Comparison of ENCODE assay signal across 21 cellular contexts in genomic region chr7:6416516-6417145, GRCh38. TPM values are rescaled to one million over a fixed set of nuclear protein-coding genes. Genes with fewer than 3 reads are reported as not detected.
A peak's percentile ranks its signal among the peaks of the same experiment; 100 is the strongest.
DNase-seq lines count a peak whose midpoint lies in the region; ATAC-seq and TF ChIP-seq lines count a peak whose summit lies in the region.
"Had no signal": no experiment of that assay in that cellular context is flagged by ENCODE, and none has a peak within 500 bp of the region (broad histone marks: within the 10 kb centered on the region; RNA-seq: fewer than 3 reads in every experiment).

No MANE protein-coding gene starts in this region.

- H3K36me3 ChIP-seq in MM.1S (replicated peaks; ENCODE audit: insufficient read depth, low read length): peaks cover 11% of the 10 kb centered on the region; the same call in 1 of the 2 replicates
- H3K36me3 ChIP-seq in CD8-positive, alpha-beta memory T cell (ENCODE audit: insufficient read depth, low read length): peaks cover 17% of the 10 kb centered on the region
- H3K36me3 ChIP-seq: uterus had no signal

- H3K36me3 Mint-ChIP-seq in activated T-cell treated with anti-CD3 and anti-CD28 coated beads, Interleukin-2, amount 50 U/mL, for 24 hours (ENCODE audit: low read depth): peaks cover 78% of the 10 kb centered on the region
- peaks cover 18% of the 10 kb centered on the region for H3K36me3 Mint-ChIP-seq in activated T-cell treated with anti-CD3 and anti-CD28 coated beads, Interleukin-2, amount 50 U/mL, for 4 hours (ENCODE audit: insufficient read depth)
- peaks cover 0 to 62% (median 10%) of the 10 kb centered on the region in 3 donors for H3K36me3 Mint-ChIP-seq in CD8-positive, alpha-beta memory T cell

- H3K4me2 ChIP-seq in MM.1S (ENCODE audit: low read depth, low read length): no peak overlapping the region

- POLR2A ChIA-PET in RWPE1 (lab: Yijun Ruan, JAX; ENCODE audit: low non-redundant PET): no interaction called here
- POLR2A ChIA-PET in CD8-positive, alpha-beta memory T cell (lab: Charles Lee): no interaction called here

- no peak for ATAC-seq in activated T-cell treated with anti-CD3 and anti-CD28 coated beads, Interleukin-2, amount 50 U/mL, for 4 hours
- ATAC-seq in esophagus mucosa (peak; percentile 15), GM18861 (IDR thresholded peaks at IDR 0.05; ENCODE audit: unreplicated experiment) (no peak)
- ATAC-seq: stimulated activated memory B cell treated with anti-CD40 and anti-IgM and Interleukin-4, amounts not matched to agents 10 μg/mL and 1 μg/mL and 100 μg/mL, for 72 hours had no signal

- no peaks in the 10 kb centered on the region for H3K27me3 Mint-ChIP-seq in activated T-cell treated with anti-CD3 and anti-CD28 coated beads, Interleukin-2, amount 50 U/mL, for 24 hours
- H3K27me3 Mint-ChIP-seq in activated T-cell treated with anti-CD3 and anti-CD28 coated beads, Interleukin-2, amount 50 U/mL, for 4 hours (ENCODE audit: low read depth): no peaks in the 10 kb centered on the region
- no peaks in the 10 kb centered on the region for H3K27me3 Mint-ChIP-seq in CD8-positive, alpha-beta memory T cell
- H3K27me3 Mint-ChIP-seq: stimulated activated memory B cell treated with anti-CD40 and anti-IgM and Interleukin-4, amounts not matched to agents 10 μg/mL and 1 μg/mL and 100 μg/mL, for 72 hours had no signal

- H3K4me3 Mint-ChIP-seq in activated T-cell treated with anti-CD3 and anti-CD28 coated beads, Interleukin-2, amount 50 U/mL, for 24 hours: no peak overlapping the region
- no peak overlapping the region for H3K4me3 Mint-ChIP-seq in activated T-cell treated with anti-CD3 and anti-CD28 coated beads, Interleukin-2, amount 50 U/mL, for 4 hours
- H3K4me3 Mint-ChIP-seq in CD8-positive, alpha-beta memory T cell: no peak overlapping the region
- H3K4me3 Mint-ChIP-seq: neural crest cell; stimulated activated memory B cell treated with anti-CD40 and anti-IgM and Interleukin-4, amounts not matched to agents 10 μg/mL and 1 μg/mL and 100 μg/mL, for 72 hours; T-helper 1 cell treated with Interleukin-12 subunit alpha and Interleukin-12 subunit beta and Interleukin-4 antibody, amounts not matched to agents 30 μg/mL and 1 μg/mL, for 36 hours had no signal

- H3K27ac ChIP-seq in RWPE1: peak overlapping the region; percentile 43
- H3K27ac ChIP-seq in MM.1S (ENCODE audit: low read length): no peak overlapping the region
- no peak overlapping the region for H3K27ac ChIP-seq in CD8-positive, alpha-beta memory T cell (ENCODE audit: low read depth, low read length)
- H3K27ac ChIP-seq: adrenal gland, colonic mucosa, uterus had no signal

- H3K27ac Mint-ChIP-seq in activated T-cell treated with anti-CD3 and anti-CD28 coated beads, Interleukin-2, amount 50 U/mL, for 24 hours: peak overlapping the region; percentile 57
- peak overlapping the region in 2 of 8 donors; percentile 50 to 52 for H3K27ac Mint-ChIP-seq in CD8-positive, alpha-beta memory T cell
- H3K27ac Mint-ChIP-seq: stimulated activated memory B cell treated with anti-CD40 and anti-IgM and Interleukin-4, amounts not matched to agents 10 μg/mL and 1 μg/mL and 100 μg/mL, for 72 hours; T-helper 1 cell treated with Interleukin-12 subunit alpha and Interleukin-12 subunit beta and Interleukin-4 antibody, amounts not matched to agents 30 μg/mL and 1 μg/mL, for 36 hours had no signal

- no peak overlapping the region for H3K4me3 ChIP-seq in MM.1S (ENCODE audit: low read length)
- H3K4me3 ChIP-seq in CD8-positive, alpha-beta memory T cell (ENCODE audit: low read length): no peak overlapping the region
- H3K4me3 ChIP-seq: adrenal gland, colonic mucosa, lung, uterus had no signal

- H4K20me1 ChIP-seq in MM.1S (ENCODE audit: insufficient read depth, low read length): no peaks in the 10 kb centered on the region

- DNase-seq in activated T-cell treated with anti-CD3 and anti-CD28 coated beads, Interleukin-2, amount 50 U/mL, for 24 hours: no peak
- no peak for DNase-seq in activated T-cell treated with anti-CD3 and anti-CD28 coated beads, Interleukin-2, amount 50 U/mL, for 4 hours
- no peak for DNase-seq in RWPE1 (ENCODE audit: low spot score)
- DNase-seq in retina: peak; percentile 9
- no peak for DNase-seq in MM.1S
- no peak for DNase-seq in CD8-positive, alpha-beta memory T cell
- DNase-seq: 8988T; activated CD4-positive, alpha-beta T cell treated with anti-CD3 and anti-CD28 coated beads for 1 hour; adrenal gland; colonic mucosa; hypothalamus; Kasumi-1; NCI-H2029; NCI-H526 treated with DMSO at 0.1 percent for 48 hours; uterus had no signal

- no peaks in the 10 kb centered on the region for H3K4me1 ChIP-seq in MM.1S (ENCODE audit: low read length)
- no peaks in the 10 kb centered on the region for H3K4me1 ChIP-seq in CD8-positive, alpha-beta memory T cell (ENCODE audit: insufficient read depth, low read length)
- H3K4me1 ChIP-seq: adrenal gland, colonic mucosa, uterus had no signal

- no peak overlapping the region for H2AFZ ChIP-seq in MM.1S (ENCODE audit: low read length)

- no peaks in the 10 kb centered on the region for H3K4me1 Mint-ChIP-seq in activated T-cell treated with anti-CD3 and anti-CD28 coated beads, Interleukin-2, amount 50 U/mL, for 24 hours (ENCODE audit: low read depth)
- H3K4me1 Mint-ChIP-seq in activated T-cell treated with anti-CD3 and anti-CD28 coated beads, Interleukin-2, amount 50 U/mL, for 4 hours (ENCODE audit: low read depth): no peaks in the 10 kb centered on the region
- no peaks in the 10 kb centered on the region for H3K4me1 Mint-ChIP-seq in CD8-positive, alpha-beta memory T cell
- H3K4me1 Mint-ChIP-seq: neural crest cell; stimulated activated memory B cell treated with anti-CD40 and anti-IgM and Interleukin-4, amounts not matched to agents 10 μg/mL and 1 μg/mL and 100 μg/mL, for 72 hours had no signal

- CTCF ChIA-PET in RWPE1 (lab: Yijun Ruan, JAX): no interaction called here
- CTCF ChIA-PET in CD8-positive, alpha-beta memory T cell (lab: Charles Lee): no interaction called here

- no peaks in the 10 kb centered on the region for H3F3A ChIP-seq in MM.1S (ENCODE audit: insufficient read depth, low read length)

- no peaks in the 10 kb centered on the region for H3K79me2 ChIP-seq in MM.1S (ENCODE audit: low read length)

- no peaks in the 10 kb centered on the region for H3K9me3 ChIP-seq in MM.1S (replicated peaks; ENCODE audit: insufficient read depth, low read length)
- H3K9me3 ChIP-seq in CD8-positive, alpha-beta memory T cell (ENCODE audit: low read length): no peaks in the 10 kb centered on the region
- H3K9me3 ChIP-seq: adrenal gland, colonic mucosa, uterus had no signal

- H3K27me3 ChIP-seq in MM.1S (replicated peaks; ENCODE audit: insufficient read depth, low read length): no peaks in the 10 kb centered on the region
- no peaks in the 10 kb centered on the region for H3K27me3 ChIP-seq in CD8-positive, alpha-beta memory T cell (ENCODE audit: insufficient read depth, low read length, poor library complexity, severe bottlenecking)
- H3K27me3 ChIP-seq: adrenal gland, colonic mucosa, uterus had no signal

- TF ChIP-seq CTCF in RWPE1 (conservative IDR thresholded peaks at IDR 0.05; ENCODE audit: low read depth) (no peak), MM.1S (IDR thresholded peaks at IDR 0.05; ENCODE audit: low read length) (no peak)

- H3K9me3 Mint-ChIP-seq in activated T-cell treated with anti-CD3 and anti-CD28 coated beads, Interleukin-2, amount 50 U/mL, for 24 hours: no peaks in the 10 kb centered on the region
- no peaks in the 10 kb centered on the region for H3K9me3 Mint-ChIP-seq in activated T-cell treated with anti-CD3 and anti-CD28 coated beads, Interleukin-2, amount 50 U/mL, for 4 hours
- no peaks in the 10 kb centered on the region for H3K9me3 Mint-ChIP-seq in CD8-positive, alpha-beta memory T cell
- H3K9me3 Mint-ChIP-seq: neural crest cell; stimulated activated memory B cell treated with anti-CD40 and anti-IgM and Interleukin-4, amounts not matched to agents 10 μg/mL and 1 μg/mL and 100 μg/mL, for 72 hours; T-helper 1 cell treated with Interleukin-12 subunit alpha and Interleukin-12 subunit beta and Interleukin-4 antibody, amounts not matched to agents 30 μg/mL and 1 μg/mL, for 36 hours had no signal

- no peaks in the 10 kb centered on the region for H3K9me2 ChIP-seq in MM.1S (replicated peaks; ENCODE audit: insufficient read depth, low read length)

- no peak overlapping the region for H3K9ac ChIP-seq in MM.1S (ENCODE audit: low read length)

RNA-seq across cellular contexts. Expression of gene DAGLB, which starts 31.1 kb away (rescaled TPM):
- total RNA-seq in activated T-cell treated with anti-CD3 and anti-CD28 coated beads, Interleukin-2, amount 50 U/mL, for 4 hours: 10 to 100 TPM; 12.0 to 15.0 (median 12.8) TPM
- 11.2 TPM for total RNA-seq in esophagus mucosa
- 10 to 100 TPM; 16.1 to 16.4 TPM for total RNA-seq in CD8-positive, alpha-beta memory T cell
- polyA plus RNA-seq in CD8-positive, alpha-beta memory T cell: 9.7 TPM

RNA-seq across cellular contexts. Expression of gene RAC1, which starts 42.3 kb away (rescaled TPM):
- total RNA-seq in activated T-cell treated with anti-CD3 and anti-CD28 coated beads, Interleukin-2, amount 50 U/mL, for 4 hours: 100 to 1,000 TPM; 160 to 195 (median 171) TPM
- 373 TPM for total RNA-seq in esophagus mucosa
- 100 to 1,000 TPM; 224 to 231 TPM for total RNA-seq in CD8-positive, alpha-beta memory T cell
- polyA plus RNA-seq in CD8-positive, alpha-beta memory T cell: 299 TPM
